8 cellular contexts compared by ENCODE assay signal in the genomic region with DNA sequence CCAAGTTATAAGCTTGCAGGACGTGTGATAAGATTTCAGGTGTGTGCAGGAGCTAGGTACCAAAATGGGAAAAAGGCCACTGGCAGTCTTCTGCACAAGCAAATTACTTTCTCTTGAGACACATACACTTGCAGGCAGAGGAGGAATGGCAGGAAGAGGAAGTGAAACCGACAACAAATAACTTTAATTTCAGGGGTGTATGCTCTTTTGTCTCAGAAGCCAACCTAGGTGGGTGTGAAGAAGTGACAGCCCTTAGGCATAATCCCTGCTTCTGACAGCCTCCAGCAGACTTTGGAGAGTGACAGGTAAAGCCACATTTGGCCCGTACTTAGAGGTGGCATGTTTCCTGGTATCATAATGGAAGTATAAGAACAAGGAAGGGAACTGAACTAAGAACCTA.
A peak's percentile ranks its signal among the peaks of the same experiment; 100 is the strongest.
DNase-seq lines count a peak whose midpoint lies in the region; ATAC-seq and TF ChIP-seq lines count a peak whose summit lies in the region.

No MANE protein-coding gene starts in this region.

- no peak overlapping the region for H3K4ac ChIP-seq in mesenchymal stem cell (ENCODE audit: low read depth in 1 of 2, low read length in 2 of 2)

- H3K4me3 ChIP-seq in mesenchymal stem cell (ENCODE audit: insufficient read depth in 1 of 2, low read depth in 1 of 2, low read length in 2 of 2) = peak overlapping the region in 1 of 2 experiments; percentile 5

- H3K4me1 ChIP-seq in mesenchymal stem cell (ENCODE audit: control insufficient read depth, insufficient read depth, low read depth, low read length) = peaks cover 2% of the 10 kb centered on the region

- H3K27me3 Mint-ChIP-seq in central memory CD8-positive, alpha-beta T cell = no peaks in the 10 kb centered on the region

- peaks cover 4 to 15% of the 10 kb centered on the region in 2 experiments for H3K36me3 ChIP-seq in mesenchymal stem cell (ENCODE audit: control insufficient read depth in 1 of 2, insufficient read depth in 2 of 2, low read depth in 1 of 2, low read length in 2 of 2)

- peak overlapping the region; percentile 75 for H3K4me3 Mint-ChIP-seq in central memory CD8-positive, alpha-beta T cell

- no peak overlapping the region for H2AFZ ChIP-seq in mesenchymal stem cell (ENCODE audit: low read depth, low read length)

- H3K23ac ChIP-seq in mesenchymal stem cell (ENCODE audit: low read length in 2 of 2) = no peak overlapping the region

- no peak overlapping the region for H3K27ac ChIP-seq in mesenchymal stem cell (ENCODE audit: low read length, poor library complexity, severe bottlenecking)

- no peaks in the 10 kb centered on the region for H3K27me3 ChIP-seq in mesenchymal stem cell (ENCODE audit: control insufficient read depth in 1 of 2, insufficient read depth in 1 of 2, low read length in 2 of 2)

- peak overlapping the region; percentile 90 for H3K27ac Mint-ChIP-seq in central memory CD8-positive, alpha-beta T cell (ENCODE audit: low read depth)

- H2BK12ac ChIP-seq in mesenchymal stem cell (ENCODE audit: low read length in 2 of 2) = no peak overlapping the region

- H3K9me3 Mint-ChIP-seq in central memory CD8-positive, alpha-beta T cell = no peaks in the 10 kb centered on the region

- H3K9me3 ChIP-seq in mesenchymal stem cell (ENCODE audit: control insufficient read depth, low read length) = no peaks in the 10 kb centered on the region

- DNase-seq in GM10248 (ENCODE audit: extremely low spot score) = peak; percentile 62
- no peak for DNase-seq in central memory CD8-positive, alpha-beta T cell (ENCODE audit: low spot score in 2 of 2)
- DNase-seq in mesenchymal stem cell = no peak
- no peak for DNase-seq in DMS53 treated with DMSO at 0.1 percent for 48 hours (lab: John Stamatoyannopoulos, UW; ENCODE audit: unreplicated experiment)
- no peak for DNase-seq in dedifferentiated amniotic fluid mesenchymal stem cell (ENCODE audit: extremely low spot score)
- no peak for DNase-seq in HUDEP-2 (lab: John Stamatoyannopoulos, UW; ENCODE audit: unreplicated experiment in 76 of 76)

- peaks cover 15% of the 10 kb centered on the region for H3K79me1 ChIP-seq in mesenchymal stem cell (replicated peaks; ENCODE audit: low read length, poor library complexity, severe bottlenecking)

- no peak overlapping the region for H2BK5ac ChIP-seq in mesenchymal stem cell (ENCODE audit: low read depth, low read length, poor library complexity, severe bottlenecking)

- H4K8ac ChIP-seq in mesenchymal stem cell (ENCODE audit: low read length) = no peak overlapping the region

- no peak overlapping the region for H2AK5ac ChIP-seq in mesenchymal stem cell (ENCODE audit: low read length, severe bottlenecking)

- no peak overlapping the region for H3K14ac ChIP-seq in mesenchymal stem cell (ENCODE audit: low read length in 2 of 2)

- no peak overlapping the region for H4K91ac ChIP-seq in mesenchymal stem cell (ENCODE audit: low read length)

- TF ChIP-seq CTCF in GM10248 (IDR thresholded peaks at IDR 0.05; ENCODE audit: control extremely low read depth, extremely low read depth, low read depth, missing control alignments) = no peak

- H3K36me3 Mint-ChIP-seq in central memory CD8-positive, alpha-beta T cell (ENCODE audit: insufficient read depth) = peaks cover 44% of the 10 kb centered on the region

- no peak overlapping the region for H3K9ac ChIP-seq in mesenchymal stem cell (ENCODE audit: low read length)

- ATAC-seq in GM21367 (IDR thresholded peaks at IDR 0.05; ENCODE audit: unreplicated experiment) = peak; percentile 98
- ATAC-seq in HG03521 (IDR thresholded peaks at IDR 0.05; ENCODE audit: unreplicated experiment) = peak; percentile 98
- peak; percentile 74 for ATAC-seq in central memory CD8-positive, alpha-beta T cell (replicated peaks; ENCODE audit: extremely low read depth, poor library complexity, severe bottlenecking)

- 98% methylated on average over 3 of the region's 3 CpGs for WGBS in mesenchymal stem cell

- no peak overlapping the region for H3K18ac ChIP-seq in mesenchymal stem cell (ENCODE audit: low read depth in 1 of 2, low read length in 2 of 2)

- H3K4me1 Mint-ChIP-seq in central memory CD8-positive, alpha-beta T cell = peaks cover 81% of the 10 kb centered on the region

- CTCF ChIA-PET in GM10248 (lab: Yijun Ruan, JAX) = interaction anchor here (1.4 to 4.6 kb wide), 5 partner anchors 11 to 318 kb away, joined by 3 to 27 read pairs (median 6); a partner anchor contains a TSS

- H2BK120ac ChIP-seq in mesenchymal stem cell (ENCODE audit: low read depth, low read length) = no peak overlapping the region

- no peak overlapping the region for H3K4me2 ChIP-seq in mesenchymal stem cell (ENCODE audit: low read length, poor library complexity, severe bottlenecking)

- POLR2A ChIA-PET in GM10248 (lab: Yijun Ruan, JAX) = no interaction called here

- no peak overlapping the region for H2BK15ac ChIP-seq in mesenchymal stem cell (ENCODE audit: low read depth, poor library complexity, severe bottlenecking)
